In the genomic region with DNA sequence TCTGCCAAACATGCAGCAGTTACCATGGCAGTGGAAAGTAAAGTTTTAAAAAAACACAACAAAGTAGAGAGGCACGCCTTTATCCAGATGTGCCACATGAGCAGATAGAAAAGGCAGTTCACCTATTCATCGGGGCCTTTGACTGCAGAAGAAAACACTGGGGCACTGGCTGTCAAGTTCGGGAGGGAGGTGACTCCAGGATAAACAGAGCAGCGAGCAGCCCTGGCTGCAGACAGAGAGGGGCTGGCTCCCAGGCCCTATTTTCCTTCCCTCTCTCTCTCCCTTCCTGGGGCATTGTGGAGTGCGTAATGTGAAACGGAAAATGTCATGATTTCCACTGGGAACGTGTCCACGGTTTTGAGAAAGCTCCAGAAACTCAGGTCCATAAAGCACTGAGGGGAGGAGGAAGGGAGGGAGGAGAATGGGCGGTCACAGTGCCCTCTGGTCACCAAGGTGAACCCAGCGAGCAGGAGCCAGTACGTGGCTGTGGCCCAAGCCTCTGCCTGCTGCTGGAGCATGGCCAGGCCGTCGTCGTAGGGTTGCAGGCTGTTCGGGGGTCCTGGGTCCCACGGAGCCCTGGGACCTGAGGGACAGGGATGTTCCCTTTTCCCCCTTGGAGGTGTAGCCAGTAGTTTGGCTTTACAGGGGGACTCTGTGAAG, we compare ENCODE assay signal across 1 cellular context.
TF ChIP-seq lines count a peak whose summit lies in the region.

No MANE protein-coding gene starts in this region.

TF ChIP-seq in SK-N-SH treated with all-trans-retinoic acid at 6 μM for 48 hours, 23 proteins besides CTCF, POLR2A, EP300 and RAD21 (continued from another document):
- TF ChIP-seq CSRNP3 (CRISPR knock-in tag; IDR thresholded peaks at IDR 0.05) = no peak
